25 cellular contexts compared by ENCODE assay signal in genomic region chr5:1201327-1202025, GRCh38. TPM values are rescaled to one million over a fixed set of nuclear protein-coding genes. Genes with fewer than 3 reads are reported as not detected.
DNase-seq lines count a peak whose midpoint lies in the region; ATAC-seq and TF ChIP-seq lines count a peak whose summit lies in the region.
"Had no signal": no experiment of that assay in that cellular context is flagged by ENCODE, and none has a peak within 500 bp of the region (broad histone marks: within the 10 kb centered on the region; RNA-seq: fewer than 3 reads in every experiment).

Gene SLC6A19 (plus strand): TSS chr5:1201595. CDS start chr5:1201651, 56 bp downstream.

- H3K18ac ChIP-seq in neuronal stem cell (ENCODE audit: low read length) = peak within 1 kb of the TSS; percentile 78

- no peak within 1 kb of the TSS for H3K27ac ChIP-seq in HEK293 (ENCODE audit: extremely low read depth, low read depth, low read length)
- H3K27ac ChIP-seq in colonic mucosa = no peak within 1 kb of the TSS
- no peak within 1 kb of the TSS for H3K27ac ChIP-seq in neuronal stem cell (replicated peaks; ENCODE audit: low read length)
- H3K27ac ChIP-seq: cardiac muscle cell, epithelial cell of prostate, ovary had no signal

- H4K8ac ChIP-seq in neuronal stem cell (ENCODE audit: low read depth, low read length) = no peak within 1 kb of the TSS

- no peak for ATAC-seq in GM21576 (IDR thresholded peaks at IDR 0.05; ENCODE audit: unreplicated experiment)
- ATAC-seq: natural killer cell, PC-3, sciatic nerve had no signal

- peak within 1 kb of the TSS; percentile 62 for H2BK5ac ChIP-seq in neuronal stem cell (ENCODE audit: low read length)

- H3K14ac ChIP-seq in neuronal stem cell (ENCODE audit: low read length) = peak within 1 kb of the TSS; percentile 79

- no peak within 1 kb of the TSS for H3K4me2 ChIP-seq in neuronal stem cell (ENCODE audit: insufficient read depth, low read length, poor library complexity, severe bottlenecking)

- WGBS in neuronal stem cell (ENCODE audit: extremely low coverage in 2 of 2, insufficient read length in 2 of 2, insufficient replicate concordance in 1 of 2), 2 donors = no CpG with 5 or more reads among the region's 51 CpGs

- peaks cover 12% of the 10 kb centered on the region for H3K27me3 ChIP-seq in colonic mucosa
- peaks cover 0 to 27% (median 0%) of the 10 kb centered on the region in 3 experiments for H3K27me3 ChIP-seq in neuronal stem cell (ENCODE audit: control insufficient read depth in 3 of 3, insufficient read depth in 3 of 3, low read depth in 1 of 3, low read length in 3 of 3)
- H3K27me3 ChIP-seq: cardiac muscle cell, ovary had no signal

- no peak within 1 kb of the TSS for H3K4me3 ChIP-seq in HEK293 (ENCODE audit: low read depth, low read length)
- peak within 1 kb of the TSS; percentile 15 for H3K4me3 ChIP-seq in colonic mucosa
- H3K4me3 ChIP-seq in neuronal stem cell (ENCODE audit: low read length in 2 of 2) = no peak within 1 kb of the TSS
- H3K4me3 ChIP-seq: cardiac muscle cell, ovary had no signal

- peak; percentile 45 for DNase-seq in NCI-H748 (lab: John Stamatoyannopoulos, UW; ENCODE audit: unreplicated experiment)
- DNase-seq in NCI-H748 treated with DMSO at 0.1 percent for 48 hours (lab: John Stamatoyannopoulos, UW) = no peak
- no peak for DNase-seq in colonic mucosa
- DNase-seq in neuronal stem cell (ENCODE audit: low spot score) = no peak
- no peak for DNase-seq in activated CD4-positive, alpha-beta T cell treated with anti-CD3 and anti-CD28 coated beads for 48 hours
- no peak for DNase-seq in HuH-7 (ENCODE audit: low spot score)
- DNase-seq: activated CD4-positive, alpha-beta memory T cell treated with anti-CD3 and anti-CD28 coated beads for 36 hours; activated gamma-delta T cell treated with Interleukin-2 at 50 U/mL for 16 hours; amniotic stem cell; CD4-positive, CD25-positive, alpha-beta regulatory T cell; foreskin fibroblast; hippocampal formation; natural killer cell; NCI-H1930; NCI-H526; ovary; PC-3 had no signal

- no peaks in the 10 kb centered on the region for H3K4me1 ChIP-seq in HEK293 (ENCODE audit: control insufficient read depth, insufficient read depth, low read length)
- no peaks in the 10 kb centered on the region for H3K4me1 ChIP-seq in colonic mucosa
- peaks cover 0 to 8% of the 10 kb centered on the region in 2 donors for H3K4me1 ChIP-seq in neuronal stem cell (ENCODE audit: control insufficient read depth in 2 of 2, insufficient read depth in 1 of 2, low read depth in 1 of 2, low read length in 2 of 2)

- TF ChIP-seq CTCF in HEK293 (tag by site-specific recombination; IDR thresholded peaks at IDR 0.05) = no peak
- TF ChIP-seq CTCF in colonic mucosa (IDR thresholded peaks at IDR 0.05) = no peak

- H3K79me1 ChIP-seq in neuronal stem cell (ENCODE audit: low read depth, low read length) = peaks cover 1% of the 10 kb centered on the region

- CTCF ChIA-PET in HEK293 (lab: Yijun Ruan, JAX) = no interaction called here

- no peak within 1 kb of the TSS for H2AFZ ChIP-seq in neuronal stem cell (ENCODE audit: low read length)

- no peak within 1 kb of the TSS for H3K4ac ChIP-seq in neuronal stem cell (ENCODE audit: low read length)

- peak within 1 kb of the TSS; percentile 8 for H2BK12ac ChIP-seq in neuronal stem cell (ENCODE audit: low read length)

- H2BK120ac ChIP-seq in neuronal stem cell (ENCODE audit: low read depth, low read length) = no peak within 1 kb of the TSS

- H3K23ac ChIP-seq in neuronal stem cell (ENCODE audit: low read depth, low read length, poor library complexity) = peak within 1 kb of the TSS; percentile 87

- H3K36me3 ChIP-seq in HEK293 (ENCODE audit: control insufficient read depth in 2 of 2, insufficient read depth in 1 of 2, low read length in 2 of 2) (no peaks in the 10 kb centered on the region), colonic mucosa (no peaks in the 10 kb centered on the region), neuronal stem cell (replicated peaks in 1 of 2; ENCODE audit: control insufficient read depth in 2 of 2, insufficient read depth in 2 of 2, low read length in 2 of 2) (no peaks in the 10 kb centered on the region)
- H3K36me3 ChIP-seq: cardiac muscle cell, ovary had no signal

- peak within 1 kb of the TSS; percentile 69 for H4K91ac ChIP-seq in neuronal stem cell (ENCODE audit: low read depth, low read length, poor library complexity)

- intact Hi-C loops in colonic mucosa (cut with DNase I) = no loop called here

- peak within 1 kb of the TSS; percentile 87 for H2AK5ac ChIP-seq in neuronal stem cell (ENCODE audit: low read depth, low read length)

- H3K9ac ChIP-seq in colonic mucosa (ENCODE audit: low read depth in 2 of 2, low read length in 2 of 2) (no peak within 1 kb of the TSS), neuronal stem cell (ENCODE audit: low read depth, low read length, poor library complexity) (peak within 1 kb of the TSS; percentile 40)

- H2BK15ac ChIP-seq in neuronal stem cell (ENCODE audit: low read length) = peak within 1 kb of the TSS; percentile 56

- H3K9me3 ChIP-seq in HEK293 (ENCODE audit: control insufficient read depth, insufficient read depth, low read depth, low read length) = no peaks in the 10 kb centered on the region
- H3K9me3 ChIP-seq in colonic mucosa = no peaks in the 10 kb centered on the region
- no peaks in the 10 kb centered on the region for H3K9me3 ChIP-seq in neuronal stem cell (replicated peaks in 1 of 2; ENCODE audit: control insufficient read depth in 2 of 2, insufficient read depth in 1 of 2, low read depth in 1 of 2, low read length in 2 of 2)
- H3K9me3 ChIP-seq: ovary had no signal

- POLR2A ChIA-PET in HEK293 (lab: Yijun Ruan, JAX) = interaction anchor here (1.5 kb wide), 1 partner anchor 125 kb away, joined by 4 read pairs; no protein-coding TSS in a partner anchor

TF ChIP-seq in HEK293, 187 proteins besides CTCF, POLR2A, EP300 and RAD21:
- TF ChIP-seq AEBP2 (tag by site-specific recombination; IDR thresholded peaks at IDR 0.05; ENCODE audit: borderline replicate concordance) (no peak), KLF7 (tag by site-specific recombination; IDR thresholded peaks at IDR 0.05; ENCODE audit: borderline replicate concordance) (no peak), ZFHX2 (tag by site-specific recombination; conservative IDR thresholded peaks at IDR 0.05) (peak; percentile 47), ZIC2 (tag by site-specific recombination; IDR thresholded peaks at IDR 0.05) (0 out of 2 replicates have a peak, but pooled peaks have one; percentile 21), EGR2 (tag by site-specific recombination; IDR thresholded peaks at IDR 0.05; ENCODE audit: low read depth) (peak; percentile 52; the same call in 1 of the 2 replicates)
- TF ChIP-seq, protein P1, sequence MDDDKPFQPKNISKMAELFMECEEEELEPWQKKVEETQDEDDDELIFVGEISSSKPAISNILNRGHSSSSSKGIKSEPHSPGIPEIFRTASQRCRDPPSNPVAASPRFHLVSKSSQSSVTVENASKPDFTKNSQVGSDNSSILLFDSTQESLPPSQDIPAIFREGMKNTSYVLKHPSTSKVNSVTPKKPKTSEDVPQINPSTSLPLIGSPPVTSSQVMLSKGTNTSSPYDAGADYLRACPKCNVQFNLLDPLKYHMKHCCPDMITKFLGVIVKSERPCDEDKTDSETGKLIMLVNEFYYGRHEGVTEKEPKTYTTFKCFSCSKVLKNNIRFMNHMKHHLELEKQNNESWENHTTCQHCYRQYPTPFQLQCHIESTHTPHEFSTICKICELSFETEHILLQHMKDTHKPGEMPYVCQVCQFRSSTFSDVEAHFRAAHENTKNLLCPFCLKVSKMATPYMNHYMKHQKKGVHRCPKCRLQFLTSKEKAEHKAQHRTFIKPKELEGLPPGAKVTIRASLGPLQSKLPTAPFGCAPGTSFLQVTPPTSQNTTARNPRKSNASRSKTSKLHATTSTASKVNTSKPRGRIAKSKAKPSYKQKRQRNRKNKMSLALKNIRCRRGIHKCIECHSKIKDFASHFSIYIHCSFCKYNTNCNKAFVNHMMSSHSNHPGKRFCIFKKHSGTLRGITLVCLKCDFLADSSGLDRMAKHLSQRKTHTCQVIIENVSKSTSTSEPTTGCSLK (tag by site-specific recombination; IDR thresholded peaks at IDR 0.05) = no peak

RNA-seq across cellular contexts. Expression of gene SLC6A19, which starts in this region (rescaled TPM):
- 10 to 100 TPM in 1 of 2 donors, under 1 TPM in 1; 0.67 to 56.2 TPM for total RNA-seq in colonic mucosa
- not detected for polyA plus RNA-seq in neuronal stem cell (2013, experiment 1 of 2)
- not detected for polyA plus RNA-seq in neuronal stem cell (2013, experiment 2 of 2)
- total RNA-seq: activated CD4-positive, alpha-beta memory T cell treated with anti-CD3 and anti-CD28 coated beads for 36 hours; CD4-positive, CD25-positive, alpha-beta regulatory T cell; dermis microvascular lymphatic vessel endothelial cell; natural killer cell; PC-3; SK-MEL-5 had no signal
- polyA plus RNA-seq: AG04450; CD4-positive, CD25-positive, alpha-beta regulatory T cell; ovary had no signal
